17 cellular contexts compared by ENCODE assay signal in the genomic region with DNA sequence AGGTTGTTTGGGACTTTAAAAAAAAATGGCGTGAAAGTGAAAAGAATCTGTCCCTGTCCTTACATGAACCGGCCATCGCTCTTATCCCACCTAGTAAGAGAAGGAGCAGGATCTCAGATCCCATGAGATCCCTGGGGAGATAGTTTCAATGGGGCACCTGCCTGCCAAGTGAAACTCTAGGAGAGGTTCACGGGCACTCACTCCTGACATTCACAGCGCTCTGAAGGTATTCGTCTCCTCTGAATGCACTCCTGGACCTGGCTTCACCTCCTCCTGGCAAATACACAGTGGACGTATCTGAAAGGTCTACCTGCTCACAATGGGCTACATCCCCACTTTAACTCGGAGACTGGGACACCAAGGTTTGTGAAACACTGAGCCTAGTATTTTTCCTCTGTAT.
DNase-seq lines count a peak whose midpoint lies in the region; ATAC-seq, FAIRE-seq and TF ChIP-seq lines count a peak whose summit lies in the region.
"Had no signal": no experiment of that assay in that cellular context is flagged by ENCODE, and none has a peak within 500 bp of the region (broad histone marks: within the 10 kb centered on the region; RNA-seq: fewer than 3 reads in every experiment).

No MANE protein-coding gene starts in this region.

- H2AK5ac ChIP-seq in neuronal stem cell (ENCODE audit: low read depth, low read length), result no peak overlapping the region

- POLR2A ChIA-PET in HepG2 (lab: Yijun Ruan, JAX), result interaction anchor here (0.7 to 1.0 kb wide), 2 partner anchors 7 to 9 kb away, joined by 3 to 7 read pairs; no protein-coding TSS in a partner anchor

- DNase-seq in HepG2 (ENCODE audit: low spot score) (no peak), right lobe of liver (no peak), neuronal stem cell (ENCODE audit: low spot score) (no peak), NCI-H1092 (lab: John Stamatoyannopoulos, UW) (no peak), NOMO-1 treated with dmso at 0.1 percent for 144 hours (lab: John Stamatoyannopoulos, UW; ENCODE audit: unreplicated experiment) (no peak)
- DNase-seq: 8988T; Calu3; CD4-positive, alpha-beta memory T cell; DMS79 treated with DMSO at 0.1 percent for 48 hours; GF-D8 had no signal

- H3K4me3 ChIP-seq in HepG2 (replicated peaks in 1 of 3; ENCODE audit: insufficient read depth in 1 of 3, low read depth in 2 of 3, low read length in 3 of 3) (no peak overlapping the region), right lobe of liver (no peak overlapping the region), neuronal stem cell (ENCODE audit: low read length in 2 of 2) (no peak overlapping the region)
- H3K4me3 ChIP-seq: BLaER1, HAP-1 had no signal

- H2BK15ac ChIP-seq in neuronal stem cell (ENCODE audit: low read length), result no peak overlapping the region

- no peaks in the 10 kb centered on the region; the same call in 1 of the 2 replicates for H3K9me3 ChIP-seq in HepG2 (ENCODE audit: low read length)
- H3K9me3 ChIP-seq in right lobe of liver, result no peaks in the 10 kb centered on the region
- H3K9me3 ChIP-seq in neuronal stem cell (replicated peaks in 1 of 2; ENCODE audit: control insufficient read depth in 2 of 2, insufficient read depth in 1 of 2, low read depth in 1 of 2, low read length in 2 of 2), result no peaks in the 10 kb centered on the region
- H3K9me3 ChIP-seq: HAP-1 had no signal

- FAIRE-seq in HepG2 (lab: Jason Lieb, UNC), result no peak
- FAIRE-seq: HTR-8/SVneo had no signal

- H3K4me1 ChIP-seq in HepG2 (ENCODE audit: insufficient read depth, low read length) (peaks cover 38% of the 10 kb centered on the region), right lobe of liver (peaks cover 0 to 25% (median 5%) of the 10 kb centered on the region in 4 donors), neuronal stem cell (ENCODE audit: control insufficient read depth in 2 of 2, insufficient read depth in 1 of 2, low read depth in 1 of 2, low read length in 2 of 2) (peaks cover 0 to 13% of the 10 kb centered on the region in 2 donors)
- H3K4me1 ChIP-seq: HAP-1 had no signal

- no peaks in the 10 kb centered on the region for H3K27me3 Mint-ChIP-seq in activated T-helper 17 cell treated with anti-CD3 and anti-CD28 coated beads, Interleukin-2, amount 50 U/mL, for 72 hours
- H3K27me3 Mint-ChIP-seq: CD4-positive, alpha-beta memory T cell had no signal

- peak overlapping the region; percentile 2 for H3K4me3 Mint-ChIP-seq in activated T-helper 17 cell treated with anti-CD3 and anti-CD28 coated beads, Interleukin-2, amount 50 U/mL, for 72 hours
- H3K4me3 Mint-ChIP-seq: CD14-positive monocyte; CD4-positive, alpha-beta memory T cell; IgD-negative memory B cell had no signal

- H3K27ac Mint-ChIP-seq in activated T-helper 17 cell treated with anti-CD3 and anti-CD28 coated beads, Interleukin-2, amount 50 U/mL, for 72 hours, result no peak overlapping the region
- H3K27ac Mint-ChIP-seq: CD14-positive monocyte, IgD-negative memory B cell had no signal

- no peaks in the 10 kb centered on the region for H3K79me1 ChIP-seq in neuronal stem cell (ENCODE audit: low read depth, low read length)

- TF ChIP-seq EP300 in HepG2 (IDR thresholded peaks at IDR 0.05; ENCODE audit: low read depth in 2 of 2, low read length in 2 of 2) (no peak), HepG2 (CRISPR knock-in tag; IDR thresholded peaks at IDR 0.05; ENCODE audit: borderline replicate concordance) (no peak)

- WGBS in HepG2 (ENCODE audit: low lambda C conversion rate), result 59% methylated on average over 8 of the region's 8 CpGs
- 93% methylated on average over 3 of the region's 8 CpGs for WGBS in right lobe of liver (ENCODE audit: insufficient coverage, low coverage, low lambda C conversion rate, missing lambda C conversion rate)
- no CpG with 5 or more reads among the region's 8 CpGs for WGBS in neuronal stem cell (ENCODE audit: extremely low coverage in 2 of 2, insufficient read length in 2 of 2, insufficient replicate concordance in 1 of 2), 2 donors

- in situ Hi-C loops in HepG2 (cut with HindIII; ENCODE audit: extremely low pct_ligation_motif_present, low pct_unique_long_range_greater_than_20kb), result no loop called here

- H3K27me3 ChIP-seq in HepG2 (ENCODE audit: control insufficient read depth in 1 of 2, insufficient read depth in 2 of 2, low read length in 2 of 2) (no peaks in the 10 kb centered on the region), right lobe of liver (no peaks in the 10 kb centered on the region), neuronal stem cell (ENCODE audit: control insufficient read depth in 3 of 3, insufficient read depth in 3 of 3, low read depth in 1 of 3, low read length in 3 of 3) (peaks cover 0 to 10% (median 0%) of the 10 kb centered on the region in 3 experiments)
- H3K27me3 ChIP-seq: BLaER1 had no signal

- H3K4me2 ChIP-seq in HepG2 (ENCODE audit: low read depth, low read length) (peak overlapping the region; percentile 49), neuronal stem cell (ENCODE audit: insufficient read depth, low read length, poor library complexity, severe bottlenecking) (no peak overlapping the region)
- H3K4me2 ChIP-seq: BLaER1 had no signal

- H3K23ac ChIP-seq in neuronal stem cell (ENCODE audit: low read depth, low read length, poor library complexity), result no peak overlapping the region

- peak overlapping the region; percentile 64 for H3K18ac ChIP-seq in neuronal stem cell (ENCODE audit: low read length)

- no peak overlapping the region for H2BK5ac ChIP-seq in neuronal stem cell (ENCODE audit: low read length)

- H3K4ac ChIP-seq in neuronal stem cell (ENCODE audit: low read length), result no peak overlapping the region

- H4K20me1 ChIP-seq in HepG2 (ENCODE audit: insufficient read depth, low read length), result no peaks in the 10 kb centered on the region
- H4K20me1 ChIP-seq: BLaER1 had no signal

- H3K36me3 ChIP-seq in HepG2 (replicated peaks in 1 of 2; ENCODE audit: control insufficient read depth in 1 of 2, insufficient read depth in 2 of 2, low read length in 2 of 2), result no peaks in the 10 kb centered on the region
- no peaks in the 10 kb centered on the region for H3K36me3 ChIP-seq in right lobe of liver
- no peaks in the 10 kb centered on the region for H3K36me3 ChIP-seq in neuronal stem cell (replicated peaks in 1 of 2; ENCODE audit: control insufficient read depth in 2 of 2, insufficient read depth in 2 of 2, low read length in 2 of 2)
- H3K36me3 ChIP-seq: BLaER1, HAP-1 had no signal

- BruUV-seq in HepG2 (replicated peaks; lab: Mats Ljungman, UMichigan), result no TSS peak

- TF ChIP-seq CTCF in HepG2 (CRISPR knock-in tag; IDR thresholded peaks at IDR 0.05) (no peak), right lobe of liver (IDR thresholded peaks at IDR 0.05) (no peak)

- CTCF ChIA-PET in HepG2 (lab: Yijun Ruan, JAX; ENCODE audit: low intra/inter-chr PET ratio, low total read pairs), result no interaction called here

- H3K9ac ChIP-seq in HepG2 (ENCODE audit: insufficient read depth, low read depth, low read length), result 0 out of 2 replicates have a peak overlapping the region, but pooled peaks have one; percentile 8
- no peak overlapping the region for H3K9ac ChIP-seq in neuronal stem cell (ENCODE audit: low read depth, low read length, poor library complexity)
- H3K9ac ChIP-seq: BLaER1 had no signal

- peaks cover 4% of the 10 kb centered on the region for H3K9me3 Mint-ChIP-seq in activated T-helper 17 cell treated with anti-CD3 and anti-CD28 coated beads, Interleukin-2, amount 50 U/mL, for 72 hours
- H3K9me3 Mint-ChIP-seq: IgD-negative memory B cell had no signal

- H3K27ac ChIP-seq in HepG2 (ENCODE audit: extremely low read length, insufficient read depth, low read length) (peak overlapping the region; percentile 42), right lobe of liver (no peak overlapping the region), neuronal stem cell (replicated peaks; ENCODE audit: low read length) (no peak overlapping the region)
- H3K27ac ChIP-seq: BLaER1 had no signal

- intact Hi-C loops in HepG2 (cut with micrococcal nuclease; ENCODE audit: unreplicated experiment) (no loop called here), right lobe of liver (cut with DNase I) (no loop called here)

- H3K4me1 Mint-ChIP-seq in activated T-helper 17 cell treated with anti-CD3 and anti-CD28 coated beads, Interleukin-2, amount 50 U/mL, for 72 hours, result peaks cover 40% of the 10 kb centered on the region
- H3K4me1 Mint-ChIP-seq: CD14-positive monocyte had no signal

- TF ChIP-seq RAD21 in HepG2 (CRISPR knock-in tag; IDR thresholded peaks at IDR 0.05), result no peak

- peak; percentile 46; the same call in 2 of the 3 replicates for ATAC-seq in HepG2
- ATAC-seq in right lobe of liver, result no peak
- ATAC-seq in activated T-helper 17 cell treated with anti-CD3 and anti-CD28 coated beads, Interleukin-2, amount 50 U/mL, for 72 hours (replicated peaks), result no peak
- no peak for ATAC-seq in GM21367 (IDR thresholded peaks at IDR 0.05; ENCODE audit: unreplicated experiment)

- no peaks in the 10 kb centered on the region for H3K79me2 ChIP-seq in HepG2 (ENCODE audit: insufficient read depth, low read length)

- no peak overlapping the region for H3K14ac ChIP-seq in neuronal stem cell (ENCODE audit: low read length)

- no peak overlapping the region for H4K91ac ChIP-seq in neuronal stem cell (ENCODE audit: low read depth, low read length, poor library complexity)

- H2BK120ac ChIP-seq in neuronal stem cell (ENCODE audit: low read depth, low read length), result no peak overlapping the region

- H2BK12ac ChIP-seq in neuronal stem cell (ENCODE audit: low read length), result peak overlapping the region; percentile 41

- no peak overlapping the region for H4K8ac ChIP-seq in neuronal stem cell (ENCODE audit: low read depth, low read length)

- TF ChIP-seq POLR2A in HepG2 (IDR thresholded peaks at IDR 0.05; ENCODE audit: insufficient read depth in 1 of 2, low read depth in 2 of 2, low read length in 2 of 2), result no peak
- TF ChIP-seq POLR2A in right lobe of liver (IDR thresholded peaks at IDR 0.05), result no peak

- H2AFZ ChIP-seq in HepG2 (ENCODE audit: low read length) (peak overlapping the region; percentile 43), neuronal stem cell (ENCODE audit: low read length) (no peak overlapping the region)

- peaks cover 5% of the 10 kb centered on the region for H3K36me3 Mint-ChIP-seq in activated T-helper 17 cell treated with anti-CD3 and anti-CD28 coated beads, Interleukin-2, amount 50 U/mL, for 72 hours (ENCODE audit: low read depth)
- H3K36me3 Mint-ChIP-seq: CD14-positive monocyte had no signal

TF ChIP-seq in HepG2, 621 proteins besides CTCF, POLR2A, EP300 and RAD21 (continues in another document):
- TF ChIP-seq ZNF597 (CRISPR knock-in tag; IDR thresholded peaks at IDR 0.05) (no peak), ZKSCAN5 (CRISPR knock-in tag; IDR thresholded peaks at IDR 0.05) (no peak), ZNF747 (CRISPR knock-in tag; IDR thresholded peaks at IDR 0.05; ENCODE audit: borderline replicate concordance) (no peak), ZBTB38 (CRISPR knock-in tag; IDR thresholded peaks at IDR 0.05) (0 out of 2 replicates have a peak, but pooled peaks have one; percentile 32)
